ENCODE assay signal across 9 cellular contexts in genomic region chr12:55955800-55956508, GRCh38. TPM values are rescaled to one million over a fixed set of nuclear protein-coding genes. Genes with fewer than 3 reads are reported as not detected.
A peak's percentile ranks its signal among the peaks of the same experiment; 100 is the strongest.
DNase-seq lines count a peak whose midpoint lies in the region; ATAC-seq, FAIRE-seq and TF ChIP-seq lines count a peak whose summit lies in the region.
"Had no signal": no experiment of that assay in that cellular context is flagged by ENCODE, and none has a peak within 500 bp of the region (broad histone marks: within the 10 kb centered on the region; RNA-seq: fewer than 3 reads in every experiment).

No MANE protein-coding gene starts in this region.

- H3K27me3 ChIP-seq in SK-N-SH (ENCODE audit: insufficient read depth) (no peaks in the 10 kb centered on the region), GM12878 (replicated peaks in 1 of 2; ENCODE audit: control insufficient read depth in 2 of 2, insufficient read depth in 2 of 2, low read length in 1 of 2) (no peaks in the 10 kb centered on the region), osteoblast (ENCODE audit: insufficient read depth, low read length) (peaks cover 4% of the 10 kb centered on the region), sigmoid colon (no peaks in the 10 kb centered on the region)
- H3K27me3 ChIP-seq: BLaER1 had no signal

- H3K9ac ChIP-seq in SK-N-SH (no peak overlapping the region), GM12878 (ENCODE audit: control insufficient read depth, insufficient read depth, low read length) (no peak overlapping the region)
- H3K9ac ChIP-seq: BLaER1 had no signal

- peak; percentile 82 for ATAC-seq in GM12878
- no peak for ATAC-seq in HG02759 (IDR thresholded peaks at IDR 0.05; ENCODE audit: unreplicated experiment)

- CTCF ChIA-PET in SK-N-SH (lab: Yijun Ruan, JAX): interaction anchor here (1.0 to 2.4 kb wide), 5 partner anchors 12 to 40 kb away, joined by 3 to 12 read pairs (median 5); partner anchors contain the start of gene DGKA
- CTCF ChIA-PET in GM12878 (lab: Yijun Ruan, JAX): interaction anchor here (0.6 to 1.6 kb wide), 7 partner anchors 11 to 143 kb away, joined by 3 to 5 read pairs (median 4); no protein-coding TSS in a partner anchor

- H3K4me1 ChIP-seq in SK-N-SH (ENCODE audit: control insufficient read depth in 1 of 2, insufficient read depth in 2 of 2, low read depth in 1 of 2, low read length in 1 of 2): peaks cover 0 to 15% of the 10 kb centered on the region in 2 experiments; a peak in 1 of 4 replicates
- no peaks in the 10 kb centered on the region for H3K4me1 ChIP-seq in GM12878 (ENCODE audit: control insufficient read depth, insufficient read depth, low read length)
- peaks cover 7% of the 10 kb centered on the region for H3K4me1 ChIP-seq in osteoblast (ENCODE audit: insufficient read depth, low read length)
- no peaks in the 10 kb centered on the region for H3K4me1 ChIP-seq in sigmoid colon
- H3K4me1 ChIP-seq: BLaER1 had no signal

- no peak for FAIRE-seq in GM12878 (lab: Jason Lieb, UNC)

- RAD21 ChIA-PET in GM12878 (lab: Charles Lee; ENCODE audit: unreplicated experiment): no interaction called here

- TF ChIP-seq RAD21 in SK-N-SH (IDR thresholded peaks at IDR 0.05; ENCODE audit: low read length): no peak
- TF ChIP-seq RAD21 in GM12878 (IDR thresholded peaks at IDR 0.05; ENCODE audit: insufficient read depth, low read depth, low read length): 0 out of 2 replicates have a peak, but pooled peaks have one; percentile 1

- TF ChIP-seq EP300 in SK-N-SH (IDR thresholded peaks at IDR 0.05; ENCODE audit: borderline replicate concordance in 1 of 2, low read depth in 1 of 2, low read length in 1 of 2) (no peak), GM12878 (IDR thresholded peaks at IDR 0.05; ENCODE audit: borderline replicate concordance in 1 of 2, control insufficient read depth in 1 of 2, low read depth in 2 of 2, low read length in 2 of 2) (no peak), sigmoid colon (IDR thresholded peaks at IDR 0.05) (no peak)

- SMC1A ChIA-PET in GM12878 (lab: Charles Lee; ENCODE audit: uncharacterized antibody, unreplicated experiment): interaction anchor here (0.9 to 1.4 kb wide), 4 partner anchors 12 to 40 kb away, joined by 3 to 5 read pairs (median 3); no protein-coding TSS in a partner anchor

- 95% methylated on average over 6 of the region's 6 CpGs for WGBS in SK-N-SH (ENCODE audit: low lambda C conversion rate)
- WGBS in GM12878 (ENCODE audit: insufficient coverage, insufficient replicate concordance, low lambda C conversion rate, missing lambda C conversion rate): 97% methylated on average over 6 of the region's 6 CpGs
- 91 to 94% methylated on average over 6 of the region's 6 CpGs for WGBS in sigmoid colon, 2 donors

- intact Hi-C loops in GM12878 (cut with micrococcal nuclease; ENCODE audit: unreplicated experiment) (no loop called here), sigmoid colon (cut with DNase I) (no loop called here)

- peak; percentile 14 for DNase-seq in NCI-H2196 (lab: John Stamatoyannopoulos, UW; ENCODE audit: unreplicated experiment)
- no peak for DNase-seq in NCI-H2196 treated with DMSO at 0.1 percent for 48 hours (lab: John Stamatoyannopoulos, UW; ENCODE audit: unreplicated experiment)
- peak; percentile 41 for DNase-seq in SK-N-SH
- no peak for DNase-seq in GM12878 (ENCODE audit: low read depth, low spot score)
- no peak for DNase-seq in osteoblast (ENCODE audit: insufficient read length, low spot score, missing footprints)
- DNase-seq in sigmoid colon: no peak
- DNase-seq in dedifferentiated amniotic fluid mesenchymal stem cell (ENCODE audit: extremely low spot score): no peak

- TF ChIP-seq POLR2A in GM12878 (IDR thresholded peaks at IDR 0.05; ENCODE audit: low read depth, low read length): no peak; the same call in 1 of the 2 replicates
- no peak for TF ChIP-seq POLR2A in sigmoid colon (IDR thresholded peaks at IDR 0.05)

- H2AFZ ChIP-seq in SK-N-SH (ENCODE audit: low read depth): no peak overlapping the region
- H2AFZ ChIP-seq in GM12878 (ENCODE audit: control insufficient read depth, low read depth, low read length): no peak overlapping the region
- H2AFZ ChIP-seq in osteoblast (ENCODE audit: low read length): no peak overlapping the region

- H3K27ac ChIP-seq in SK-N-SH (ENCODE audit: low read depth in 2 of 2, low read length in 1 of 2) (peak overlapping the region in 1 of 2 experiments; percentile 27; a peak in 1 of 4 replicates), GM12878 (ENCODE audit: control insufficient read depth, insufficient read depth) (no peak overlapping the region), osteoblast (ENCODE audit: low read depth, low read length) (no peak overlapping the region), sigmoid colon (no peak overlapping the region)
- H3K27ac ChIP-seq: BLaER1 had no signal

- peak; percentile 66 for TF ChIP-seq CTCF in SK-N-SH (IDR thresholded peaks at IDR 0.05)
- peak; percentile 26 to 42 (median 29); a peak in 4 of 6 replicates for TF ChIP-seq CTCF in GM12878 (IDR thresholded peaks at IDR 0.05 in 2 of 3, conservative IDR thresholded peaks at IDR 0.05 in 1 of 3; ENCODE audit: control insufficient read depth in 2 of 3, extremely low read depth in 1 of 3, insufficient read depth in 1 of 3, low read depth in 3 of 3, low read length in 3 of 3)
- TF ChIP-seq CTCF in osteoblast (IDR thresholded peaks at IDR 0.05; ENCODE audit: extremely low read depth, low read depth, low read length): peak; percentile 60
- no peak for TF ChIP-seq CTCF in sigmoid colon (IDR thresholded peaks at IDR 0.05)

- no peaks in the 10 kb centered on the region for H4K20me1 ChIP-seq in SK-N-SH (ENCODE audit: insufficient read depth)
- no peaks in the 10 kb centered on the region for H4K20me1 ChIP-seq in GM12878 (ENCODE audit: control insufficient read depth, insufficient read depth)
- no peaks in the 10 kb centered on the region for H4K20me1 ChIP-seq in osteoblast (ENCODE audit: insufficient read depth, low read length)
- H4K20me1 ChIP-seq: BLaER1 had no signal

- H3K79me2 ChIP-seq in SK-N-SH (ENCODE audit: insufficient read depth) (no peaks in the 10 kb centered on the region), GM12878 (ENCODE audit: control insufficient read depth, insufficient read depth, low read length) (no peaks in the 10 kb centered on the region), osteoblast (ENCODE audit: insufficient read depth, low read length) (no peaks in the 10 kb centered on the region)

- H3K9me3 ChIP-seq in SK-N-SH (no peaks in the 10 kb centered on the region), GM12878 (replicated peaks; ENCODE audit: control insufficient read depth, insufficient read depth, low read length) (no peaks in the 10 kb centered on the region), osteoblast (ENCODE audit: low read depth, low read length) (no peaks in the 10 kb centered on the region), sigmoid colon (no peaks in the 10 kb centered on the region)
- H3K9me3 ChIP-seq: BLaER1 had no signal

- H3K36me3 ChIP-seq in SK-N-SH (replicated peaks in 1 of 2; ENCODE audit: control insufficient read depth in 1 of 2, insufficient read depth in 2 of 2, low read length in 1 of 2) (peaks cover 4 to 13% of the 10 kb centered on the region in 2 experiments), GM12878 (ENCODE audit: control insufficient read depth in 2 of 2, insufficient read depth in 2 of 2, low read length in 1 of 2) (peaks cover 3 to 9% of the 10 kb centered on the region in 2 experiments; a peak in 3 of 4 replicates), osteoblast (ENCODE audit: insufficient read depth, low read length) (peaks cover 13% of the 10 kb centered on the region), sigmoid colon (peaks cover 0 to 25% (median 12%) of the 10 kb centered on the region in 4 donors)

- POLR2A ChIA-PET in SK-N-SH (lab: Yijun Ruan, JAX): no interaction called here
- POLR2A ChIA-PET in GM12878 (lab: Charles Lee): interaction anchor here (1.7 kb wide), 1 partner anchor 18 kb away, joined by 8 read pairs; the partner anchor contains the start of gene RAB5B

- in situ Hi-C loops in GM12878 (cut with MboI): no loop called here

- peaks cover 17% of the 10 kb centered on the region for H3F3A ChIP-seq in SK-N-SH (replicated peaks; ENCODE audit: insufficient read depth)

- no peak overlapping the region for H3K4me2 ChIP-seq in SK-N-SH
- H3K4me2 ChIP-seq in GM12878 (ENCODE audit: control insufficient read depth, insufficient read depth): no peak overlapping the region
- no peak overlapping the region for H3K4me2 ChIP-seq in osteoblast (ENCODE audit: insufficient read depth, low read length)
- H3K4me2 ChIP-seq: BLaER1 had no signal

- no peaks in the 10 kb centered on the region for H3K9me2 ChIP-seq in SK-N-SH

- BruUV-seq in GM12878 (replicated peaks; lab: Mats Ljungman, UMichigan): no TSS peak

- H3K4me3 ChIP-seq in SK-N-SH (ENCODE audit: low read depth in 2 of 2, low read length in 1 of 2) (no peak overlapping the region), GM12878 (no peak overlapping the region), osteoblast (ENCODE audit: insufficient read depth, low read length) (no peak overlapping the region), sigmoid colon (no peak overlapping the region)
- H3K4me3 ChIP-seq: BLaER1 had no signal

RNA-seq across cellular contexts. Expression of gene PMEL, which starts 9.9 kb away (rescaled TPM):
- polyA plus RNA-seq in SK-N-SH (2012; rRNA removed) (1.8 and 2.7 TPM in 2 replicates), GM12878 (2011; rRNA removed) (1.6 TPM in 2 replicates), GM12878 (2014; fragmentation: Illumina TruSeq; extraction: Trizol) (0.81 TPM in 1 of 2 replicates, not detected in the other), GM12878 (2014; fragmentation: Nextera tagmentation; extraction: Ambion mirVana) (under 1 TPM; 0.32 to 0.33 TPM), GM12878 (2014; rRNA removed) (0.59 and 0.90 TPM in 2 replicates), GM12878 (2016; fragmentation: Nextera tagmentation; extraction: Ambion mirVana) (1 to 10 TPM in 1 of 2 experiments, under 1 TPM in 1; 0.53 to 1.5 TPM), sigmoid colon (1 to 10 TPM; 1.2 to 1.8 (median 1.7) TPM)
- polyA plus RNA-seq in SK-N-SH (2012; cell fraction: cytosol; rRNA removed): 0.60 and 0.79 TPM in 2 replicates
- polyA plus RNA-seq in SK-N-SH (2012; cell fraction: nucleus; rRNA removed): 5.4 and 5.5 TPM in 2 replicates
- total RNA-seq in GM12878 (2013; cell fraction: nucleolus; rRNA removed): 2.0 and 4.9 TPM in 2 replicates
- total RNA-seq in GM12878 (2014; rRNA removed) (0.51 and 0.71 TPM in 2 replicates), GM12878 (2014; rRNA removed; fragmentation: Illumina TruSeq; extraction: Trizol) (0.36 and 0.46 TPM in 2 replicates), GM12878 (2021) (0.96 and 1.3 TPM in 2 replicates), osteoblast (0.59 and 0.72 TPM in 2 replicates), sigmoid colon (1 to 10 TPM in 1 of 4 donors, under 1 TPM in 1, not detected in 2; 0.71 to 1.3 TPM)
- 1.0 TPM for polyA plus RNA-seq in GM12878 (2011; ENCODE audit: low read depth)
- 1.9 TPM in 2 replicates for polyA plus RNA-seq in GM12878 (2011; cell fraction: cytosol; rRNA removed)
- 5.0 and 9.1 TPM in 2 replicates for polyA plus RNA-seq in GM12878 (2011; cell fraction: nucleus; rRNA removed)
- 1.4 and 1.6 TPM in 2 replicates for polyA plus RNA-seq in GM12878 (2012)
- 1.1 and 3.5 TPM in 2 replicates for polyA minus RNA-seq in GM12878 (2011; rRNA and poly(A)+ RNA removed)
- 0.42 TPM in 1 of 2 replicates, not detected in the other for polyA minus RNA-seq in GM12878 (2011; cell fraction: cytosol; rRNA and poly(A)+ RNA removed)
- 0.48 and 1.1 TPM in 2 replicates for polyA minus RNA-seq in GM12878 (2011; cell fraction: nucleus; rRNA and poly(A)+ RNA removed)

RNA-seq across cellular contexts. Expression of gene CDK2, which starts 10.7 kb away (rescaled TPM):
- 34.7 and 43.3 TPM in 2 replicates for polyA plus RNA-seq in SK-N-SH (2012; rRNA removed)
- 21.7 and 27.5 TPM in 2 replicates for polyA plus RNA-seq in SK-N-SH (2012; cell fraction: cytosol; rRNA removed)
- polyA plus RNA-seq in SK-N-SH (2012; cell fraction: nucleus; rRNA removed): 81.1 and 115 TPM in 2 replicates
- 60.8 and 61.4 TPM in 2 replicates for total RNA-seq in GM12878 (2013; cell fraction: nucleolus; rRNA removed)
- total RNA-seq in GM12878 (2014; rRNA removed): 90.6 and 92.5 TPM in 2 replicates
- 73.1 and 84.5 TPM in 2 replicates for total RNA-seq in GM12878 (2014; rRNA removed; fragmentation: Illumina TruSeq; extraction: Trizol)
- total RNA-seq in GM12878 (2021): 85.8 and 85.9 TPM in 2 replicates
- polyA plus RNA-seq in GM12878 (2011; ENCODE audit: low read depth): 46.5 TPM
- 93.1 and 138 TPM in 2 replicates for polyA plus RNA-seq in GM12878 (2011; rRNA removed)
- polyA plus RNA-seq in GM12878 (2011; cell fraction: cytosol; rRNA removed): 105 and 145 TPM in 2 replicates
- polyA plus RNA-seq in GM12878 (2011; cell fraction: nucleus; rRNA removed): 87.9 and 122 TPM in 2 replicates
- 57.9 and 69.0 TPM in 2 replicates for polyA plus RNA-seq in GM12878 (2012)
- polyA plus RNA-seq in GM12878 (2014; fragmentation: Illumina TruSeq; extraction: Trizol): 92.8 and 108 TPM in 2 replicates
- 10 to 100 TPM; 13.1 to 16.1 TPM for polyA plus RNA-seq in GM12878 (2014; fragmentation: Nextera tagmentation; extraction: Ambion mirVana)
- polyA plus RNA-seq in GM12878 (2014; rRNA removed): 68.3 and 79.9 TPM in 2 replicates
- polyA plus RNA-seq in GM12878 (2016; fragmentation: Nextera tagmentation; extraction: Ambion mirVana): 10 to 100 TPM; 66.1 to 70.8 TPM
- polyA minus RNA-seq in GM12878 (2011; rRNA and poly(A)+ RNA removed): 69.7 and 82.9 TPM in 2 replicates
- 28.1 and 49.7 TPM in 2 replicates for polyA minus RNA-seq in GM12878 (2011; cell fraction: cytosol; rRNA and poly(A)+ RNA removed)
- 29.0 and 34.3 TPM in 2 replicates for polyA minus RNA-seq in GM12878 (2011; cell fraction: nucleus; rRNA and poly(A)+ RNA removed)
- 13.0 and 13.4 TPM in 2 replicates for total RNA-seq in osteoblast
- 10 to 100 TPM; 11.4 to 27.7 (median 18.8) TPM for total RNA-seq in sigmoid colon
- 10 to 100 TPM in 2 of 3 donors, 1 to 10 TPM in 1; 7.2 to 23.4 (median 11.1) TPM for polyA plus RNA-seq in sigmoid colon

RNA-seq across cellular contexts. Expression of gene RAB5B, which starts 17.9 kb away (rescaled TPM):
- polyA plus RNA-seq in SK-N-SH (2012; rRNA removed): 54.0 and 79.4 TPM in 2 replicates
- polyA plus RNA-seq in SK-N-SH (2012; cell fraction: cytosol; rRNA removed): 60.7 and 66.8 TPM in 2 replicates
- 40.9 and 67.0 TPM in 2 replicates for polyA plus RNA-seq in SK-N-SH (2012; cell fraction: nucleus; rRNA removed)
- 75.8 and 84.4 TPM in 2 replicates for total RNA-seq in GM12878 (2013; cell fraction: nucleolus; rRNA removed)
- total RNA-seq in GM12878 (2014; rRNA removed): 28.7 and 32.8 TPM in 2 replicates
- total RNA-seq in GM12878 (2014; rRNA removed; fragmentation: Illumina TruSeq; extraction: Trizol): 29.1 and 31.8 TPM in 2 replicates
- 50.9 and 54.2 TPM in 2 replicates for total RNA-seq in GM12878 (2021)
- polyA plus RNA-seq in GM12878 (2011; ENCODE audit: low read depth): 33.1 TPM
- polyA plus RNA-seq in GM12878 (2011; rRNA removed): 149 and 150 TPM in 2 replicates
- polyA plus RNA-seq in GM12878 (2011; cell fraction: cytosol; rRNA removed): 105 and 112 TPM in 2 replicates
- 57.0 and 68.7 TPM in 2 replicates for polyA plus RNA-seq in GM12878 (2011; cell fraction: nucleus; rRNA removed)
- 49.6 and 57.5 TPM in 2 replicates for polyA plus RNA-seq in GM12878 (2012)
- polyA plus RNA-seq in GM12878 (2014; fragmentation: Illumina TruSeq; extraction: Trizol): 66.7 and 78.2 TPM in 2 replicates
- 10 to 100 TPM in 1 of 2 experiments, 1 to 10 TPM in 1; 7.5 to 11.3 TPM for polyA plus RNA-seq in GM12878 (2014; fragmentation: Nextera tagmentation; extraction: Ambion mirVana)
- polyA plus RNA-seq in GM12878 (2014; rRNA removed): 46.0 and 53.6 TPM in 2 replicates
- 10 to 100 TPM; 37.2 to 38.4 TPM for polyA plus RNA-seq in GM12878 (2016; fragmentation: Nextera tagmentation; extraction: Ambion mirVana)
- 106 and 129 TPM in 2 replicates for polyA minus RNA-seq in GM12878 (2011; rRNA and poly(A)+ RNA removed)
- polyA minus RNA-seq in GM12878 (2011; cell fraction: cytosol; rRNA and poly(A)+ RNA removed): 25.5 and 38.4 TPM in 2 replicates
- 20.3 and 27.7 TPM in 2 replicates for polyA minus RNA-seq in GM12878 (2011; cell fraction: nucleus; rRNA and poly(A)+ RNA removed)
- 82.9 and 87.5 TPM in 2 replicates for total RNA-seq in osteoblast
- 100 to 1,000 TPM in 3 of 4 donors, 10 to 100 TPM in 1; 92.8 to 102 (median 101) TPM for total RNA-seq in sigmoid colon
- 100 to 1,000 TPM in 1 of 3 donors, 10 to 100 TPM in 2; 82.8 to 113 (median 83.5) TPM for polyA plus RNA-seq in sigmoid colon

RNA-seq across cellular contexts. Expression of gene DGKA, which starts 25.0 kb away (rescaled TPM):
- polyA plus RNA-seq in SK-N-SH (2012; rRNA removed) (74.6 and 75.9 TPM in 2 replicates), GM12878 (2011; rRNA removed) (23.0 and 27.5 TPM in 2 replicates), GM12878 (2014; fragmentation: Illumina TruSeq; extraction: Trizol) (38.0 and 141 TPM in 2 replicates), GM12878 (2014; fragmentation: Nextera tagmentation; extraction: Ambion mirVana) (10 to 100 TPM; 14.0 to 20.3 TPM), GM12878 (2014; rRNA removed) (38.4 and 41.6 TPM in 2 replicates), GM12878 (2016; fragmentation: Nextera tagmentation; extraction: Ambion mirVana) (10 to 100 TPM; 55.6 to 65.5 TPM), sigmoid colon (10 to 100 TPM; 43.0 to 97.8 (median 44.4) TPM)
- polyA plus RNA-seq in SK-N-SH (2012; cell fraction: cytosol; rRNA removed): 47.2 and 52.0 TPM in 2 replicates
- 213 and 244 TPM in 2 replicates for polyA plus RNA-seq in SK-N-SH (2012; cell fraction: nucleus; rRNA removed)
- 175 and 195 TPM in 2 replicates for total RNA-seq in GM12878 (2013; cell fraction: nucleolus; rRNA removed)
- total RNA-seq in GM12878 (2014; rRNA removed) (36.3 and 37.9 TPM in 2 replicates), GM12878 (2014; rRNA removed; fragmentation: Illumina TruSeq; extraction: Trizol) (30.2 and 30.4 TPM in 2 replicates), GM12878 (2021) (49.5 and 59.7 TPM in 2 replicates), osteoblast (32.6 and 36.5 TPM in 2 replicates), sigmoid colon (10 to 100 TPM; 21.4 to 76.4 (median 49.1) TPM)
- polyA plus RNA-seq in GM12878 (2011; ENCODE audit: low read depth): 44.3 TPM
- 27.4 and 28.5 TPM in 2 replicates for polyA plus RNA-seq in GM12878 (2011; cell fraction: cytosol; rRNA removed)
- 163 and 189 TPM in 2 replicates for polyA plus RNA-seq in GM12878 (2011; cell fraction: nucleus; rRNA removed)
- 38.2 and 50.3 TPM in 2 replicates for polyA plus RNA-seq in GM12878 (2012)
- polyA minus RNA-seq in GM12878 (2011; rRNA and poly(A)+ RNA removed): 36.2 and 36.4 TPM in 2 replicates
- 13.5 and 26.9 TPM in 2 replicates for polyA minus RNA-seq in GM12878 (2011; cell fraction: cytosol; rRNA and poly(A)+ RNA removed)
- polyA minus RNA-seq in GM12878 (2011; cell fraction: nucleus; rRNA and poly(A)+ RNA removed): 72.3 and 74.8 TPM in 2 replicates

RNA-seq across cellular contexts. Expression of gene PYM1, which starts 28.3 kb away (rescaled TPM):
- polyA plus RNA-seq in SK-N-SH (2012; rRNA removed): 36.0 and 36.3 TPM in 2 replicates
- 39.3 and 40.9 TPM in 2 replicates for polyA plus RNA-seq in SK-N-SH (2012; cell fraction: cytosol; rRNA removed)
- 16.7 and 21.0 TPM in 2 replicates for polyA plus RNA-seq in SK-N-SH (2012; cell fraction: nucleus; rRNA removed)
- 20.5 and 22.5 TPM in 2 replicates for total RNA-seq in GM12878 (2013; cell fraction: nucleolus; rRNA removed)
- total RNA-seq in GM12878 (2014; rRNA removed): 56.4 and 62.9 TPM in 2 replicates
- 50.2 and 54.5 TPM in 2 replicates for total RNA-seq in GM12878 (2014; rRNA removed; fragmentation: Illumina TruSeq; extraction: Trizol)
- 44.8 and 45.5 TPM in 2 replicates for total RNA-seq in GM12878 (2021)
- polyA plus RNA-seq in GM12878 (2011; ENCODE audit: low read depth): 24.2 TPM
- 55.2 and 64.9 TPM in 2 replicates for polyA plus RNA-seq in GM12878 (2011; rRNA removed)
- 51.3 and 53.3 TPM in 2 replicates for polyA plus RNA-seq in GM12878 (2011; cell fraction: cytosol; rRNA removed)
- 23.1 and 25.5 TPM in 2 replicates for polyA plus RNA-seq in GM12878 (2011; cell fraction: nucleus; rRNA removed)
- 29.2 and 33.8 TPM in 2 replicates for polyA plus RNA-seq in GM12878 (2012)
- 50.8 and 62.5 TPM in 2 replicates for polyA plus RNA-seq in GM12878 (2014; fragmentation: Illumina TruSeq; extraction: Trizol)
- polyA plus RNA-seq in GM12878 (2014; fragmentation: Nextera tagmentation; extraction: Ambion mirVana): 10 to 100 TPM; 33.9 to 37.6 TPM
- 73.9 and 79.6 TPM in 2 replicates for polyA plus RNA-seq in GM12878 (2014; rRNA removed)
- 10 to 100 TPM; 87.4 to 93.4 TPM for polyA plus RNA-seq in GM12878 (2016; fragmentation: Nextera tagmentation; extraction: Ambion mirVana)
- polyA minus RNA-seq in GM12878 (2011; rRNA and poly(A)+ RNA removed): 15.7 and 29.4 TPM in 2 replicates
- polyA minus RNA-seq in GM12878 (2011; cell fraction: cytosol; rRNA and poly(A)+ RNA removed): 12.0 and 17.8 TPM in 2 replicates
- polyA minus RNA-seq in GM12878 (2011; cell fraction: nucleus; rRNA and poly(A)+ RNA removed): 10.8 and 20.3 TPM in 2 replicates
- total RNA-seq in osteoblast: 25.0 and 31.5 TPM in 2 replicates
- total RNA-seq in sigmoid colon: 10 to 100 TPM; 17.5 to 31.7 (median 27.6) TPM
- polyA plus RNA-seq in sigmoid colon: 10 to 100 TPM; 59.9 to 93.9 (median 65.5) TPM

Comparison
In these comparisons a context has a peak if more than half of its experiments do, and no peak if none do; other contexts are left out.
1. DNase-seq: peak in NCI-H2196 (single experiment) and SK-N-SH (single experiment); none in NCI-H2196 treated with DMSO at 0.1 percent for 48 hours (single experiment), GM12878 (single experiment), osteoblast (single experiment), sigmoid colon (single experiment) and dedifferentiated amniotic fluid mesenchymal stem cell (single experiment).
2. CTCF ChIP-seq: peak in SK-N-SH (single experiment), GM12878 (3 of 3) and osteoblast (single experiment); none in sigmoid colon (0 of 4).